In the genomic region with DNA sequence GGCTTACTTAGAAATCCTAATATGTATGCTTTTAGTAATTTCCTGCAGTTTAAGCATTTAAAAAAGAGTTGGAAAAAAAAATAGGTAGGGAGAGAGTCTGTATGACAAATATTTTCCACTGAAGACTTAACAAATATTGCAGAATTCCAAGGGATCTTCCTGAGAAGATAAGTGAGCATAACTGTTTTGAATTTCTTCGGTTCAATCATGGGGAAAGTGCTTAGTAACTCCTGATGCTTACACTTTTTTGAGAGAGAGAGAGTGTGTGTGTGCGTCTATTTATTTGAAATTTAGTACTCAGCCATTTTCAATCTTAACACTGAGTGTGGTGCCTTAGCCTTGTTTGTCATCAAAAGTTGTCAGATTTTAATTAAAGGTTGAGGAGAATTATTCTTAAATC, we compare ENCODE assay signal across 15 cellular contexts. TPM values are rescaled to one million over a fixed set of nuclear protein-coding genes. Genes with fewer than 3 reads are reported as not detected.
DNase-seq lines count a peak whose midpoint lies in the region; ATAC-seq and TF ChIP-seq lines count a peak whose summit lies in the region.
"Had no signal": no experiment of that assay in that cellular context is flagged by ENCODE, and none has a peak within 500 bp of the region (broad histone marks: within the 10 kb centered on the region; RNA-seq: fewer than 3 reads in every experiment).

No MANE protein-coding gene starts in this region.

- DNase-seq in stimulated activated naive CD8-positive, alpha-beta T cell treated with anti-CD3 and anti-CD28 coated beads, Interleukin-15, amount 100 ng/mL, for 72 hours, result no peak
- no peak for DNase-seq in memory B cell (ENCODE audit: low spot score in 2 of 2)
- DNase-seq in activated gamma-delta T cell treated with Interleukin-2 at 50 U/mL for 16 hours, result no peak
- DNase-seq in upper lobe of right lung, result no peak
- DNase-seq in substantia nigra (lab: John Stamatoyannopoulos, UW), result no peak
- DNase-seq: activated gamma-delta T cell; Caco-2; HCEC 1CT; NCI-H524 treated with DMSO at 0.1 percent for 48 hours; stimulated activated CD4-positive, alpha-beta T cell treated with anti-CD3 and anti-CD28 coated beads, Interleukin-2, amount 100 ng/mL, for 24 hours; uterus had no signal

- H3K9me3 Mint-ChIP-seq in stimulated activated naive CD8-positive, alpha-beta T cell treated with anti-CD3 and anti-CD28 coated beads, Interleukin-15, Interleukin-2, amounts not matched to agents 100 ng/mL and 50 ng/mL, for 24 hours, result no peaks in the 10 kb centered on the region
- H3K9me3 Mint-ChIP-seq in stimulated activated naive CD8-positive, alpha-beta T cell treated with anti-CD3 and anti-CD28 coated beads, Interleukin-15, amount 100 ng/mL, for 72 hours, result no peaks in the 10 kb centered on the region
- no peaks in the 10 kb centered on the region for H3K9me3 Mint-ChIP-seq in activated naive CD8-positive, alpha-beta T cell (ENCODE audit: low read depth)
- no peaks in the 10 kb centered on the region for H3K9me3 Mint-ChIP-seq in memory B cell
- H3K9me3 Mint-ChIP-seq: dendritic cell treated with granulocyte-macrophage colony-stimulating factor and Interleukin-4, amounts not matched to agents 40 ng/mL and 50 ng/mL, for 4 days had no signal

- H3K27me3 Mint-ChIP-seq in stimulated activated naive CD8-positive, alpha-beta T cell treated with anti-CD3 and anti-CD28 coated beads, Interleukin-15, Interleukin-2, amounts not matched to agents 100 ng/mL and 50 ng/mL, for 24 hours, result no peaks in the 10 kb centered on the region
- H3K27me3 Mint-ChIP-seq in stimulated activated naive CD8-positive, alpha-beta T cell treated with anti-CD3 and anti-CD28 coated beads, Interleukin-15, amount 100 ng/mL, for 72 hours, result no peaks in the 10 kb centered on the region
- H3K27me3 Mint-ChIP-seq in activated naive CD8-positive, alpha-beta T cell, result no peaks in the 10 kb centered on the region
- no peaks in the 10 kb centered on the region for H3K27me3 Mint-ChIP-seq in memory B cell
- H3K27me3 Mint-ChIP-seq: dendritic cell treated with granulocyte-macrophage colony-stimulating factor and Interleukin-4, amounts not matched to agents 40 ng/mL and 50 ng/mL, for 4 days had no signal

- peaks cover 78% of the 10 kb centered on the region for H3K36me3 Mint-ChIP-seq in stimulated activated naive CD8-positive, alpha-beta T cell treated with anti-CD3 and anti-CD28 coated beads, Interleukin-15, Interleukin-2, amounts not matched to agents 100 ng/mL and 50 ng/mL, for 24 hours (ENCODE audit: low read depth)
- peaks cover 12% of the 10 kb centered on the region for H3K36me3 Mint-ChIP-seq in activated naive CD8-positive, alpha-beta T cell
- H3K36me3 Mint-ChIP-seq in memory B cell, result peaks cover 42% of the 10 kb centered on the region

- H3K4me3 Mint-ChIP-seq in stimulated activated naive CD8-positive, alpha-beta T cell treated with anti-CD3 and anti-CD28 coated beads, Interleukin-15, Interleukin-2, amounts not matched to agents 100 ng/mL and 50 ng/mL, for 24 hours, result no peak overlapping the region
- H3K4me3 Mint-ChIP-seq in stimulated activated naive CD8-positive, alpha-beta T cell treated with anti-CD3 and anti-CD28 coated beads, Interleukin-15, amount 100 ng/mL, for 72 hours, result no peak overlapping the region
- peak overlapping the region; percentile 25 for H3K4me3 Mint-ChIP-seq in activated naive CD8-positive, alpha-beta T cell
- H3K4me3 Mint-ChIP-seq in memory B cell, result no peak overlapping the region
- H3K4me3 Mint-ChIP-seq: dendritic cell treated with granulocyte-macrophage colony-stimulating factor and Interleukin-4, amounts not matched to agents 40 ng/mL and 50 ng/mL, for 4 days had no signal

- H3K27me3 ChIP-seq in gastroesophageal sphincter (no peaks in the 10 kb centered on the region), upper lobe of right lung (no peaks in the 10 kb centered on the region)
- H3K27me3 ChIP-seq: uterus had no signal

- H3K4me1 ChIP-seq in gastroesophageal sphincter, result peaks cover 0 to 69% (median 9%) of the 10 kb centered on the region in 3 donors
- peaks cover 3% of the 10 kb centered on the region for H3K4me1 ChIP-seq in upper lobe of right lung
- H3K4me1 ChIP-seq: Caco-2, uterus had no signal

- peaks cover 8 to 82% of the 10 kb centered on the region in 2 donors for H3K36me3 ChIP-seq in gastroesophageal sphincter
- H3K36me3 ChIP-seq in upper lobe of right lung, result peaks cover 91% of the 10 kb centered on the region
- H3K36me3 ChIP-seq: uterus had no signal

- peaks cover 61% of the 10 kb centered on the region for H3K4me1 Mint-ChIP-seq in stimulated activated naive CD8-positive, alpha-beta T cell treated with anti-CD3 and anti-CD28 coated beads, Interleukin-15, Interleukin-2, amounts not matched to agents 100 ng/mL and 50 ng/mL, for 24 hours (ENCODE audit: low read depth)
- peaks cover 27% of the 10 kb centered on the region for H3K4me1 Mint-ChIP-seq in stimulated activated naive CD8-positive, alpha-beta T cell treated with anti-CD3 and anti-CD28 coated beads, Interleukin-15, amount 100 ng/mL, for 72 hours
- H3K4me1 Mint-ChIP-seq in activated naive CD8-positive, alpha-beta T cell (ENCODE audit: low read depth), result peaks cover 58% of the 10 kb centered on the region
- H3K4me1 Mint-ChIP-seq in memory B cell, result peaks cover 14% of the 10 kb centered on the region

- H3K27ac ChIP-seq in gastroesophageal sphincter (no peak overlapping the region), upper lobe of right lung (no peak overlapping the region), substantia nigra (ENCODE audit: low read depth, low read length, poor library complexity, severe bottlenecking) (no peak overlapping the region)
- H3K27ac ChIP-seq: uterus had no signal

- H3K9me3 ChIP-seq in gastroesophageal sphincter (no peaks in the 10 kb centered on the region), upper lobe of right lung (no peaks in the 10 kb centered on the region)
- H3K9me3 ChIP-seq: Caco-2, uterus had no signal

- H3K4me3 ChIP-seq in gastroesophageal sphincter (no peak overlapping the region), upper lobe of right lung (no peak overlapping the region)
- H3K4me3 ChIP-seq: uterus had no signal

- no peak for TF ChIP-seq CTCF in gastroesophageal sphincter (IDR thresholded peaks at IDR 0.05)
- no peak for TF ChIP-seq CTCF in upper lobe of right lung (IDR thresholded peaks at IDR 0.05)

- no peak for ATAC-seq in stimulated activated naive CD8-positive, alpha-beta T cell treated with anti-CD3 and anti-CD28 coated beads, Interleukin-15, amount 100 ng/mL, for 72 hours
- ATAC-seq in memory B cell (ENCODE audit: low read depth) (no peak), gastroesophageal sphincter (no peak), upper lobe of right lung (no peak)

- TF ChIP-seq POLR2A in gastroesophageal sphincter (IDR thresholded peaks at IDR 0.05), result no peak

- H3K27ac Mint-ChIP-seq in stimulated activated naive CD8-positive, alpha-beta T cell treated with anti-CD3 and anti-CD28 coated beads, Interleukin-15, Interleukin-2, amounts not matched to agents 100 ng/mL and 50 ng/mL, for 24 hours, result peak overlapping the region; percentile 63
- H3K27ac Mint-ChIP-seq in stimulated activated naive CD8-positive, alpha-beta T cell treated with anti-CD3 and anti-CD28 coated beads, Interleukin-15, amount 100 ng/mL, for 72 hours, result peak overlapping the region in 1 of 2 donors; percentile 23
- H3K27ac Mint-ChIP-seq in activated naive CD8-positive, alpha-beta T cell, result peak overlapping the region; percentile 77
- H3K27ac Mint-ChIP-seq in memory B cell, result peak overlapping the region; percentile 19
- H3K27ac Mint-ChIP-seq: dendritic cell treated with granulocyte-macrophage colony-stimulating factor and Interleukin-4, amounts not matched to agents 40 ng/mL and 50 ng/mL, for 4 days had no signal

- WGBS in gastroesophageal sphincter (ENCODE audit: low coverage in 1 of 2), 2 donors, result 25 to 43% methylated on average over 2 of the region's 2 CpGs

- intact Hi-C loops in upper lobe of right lung (cut with DNase I), result no loop called here

- TF ChIP-seq EP300 in gastroesophageal sphincter (IDR thresholded peaks at IDR 0.05), result no peak

RNA-seq across cellular contexts. Expression of a gene that starts 18.5 kb away (rescaled TPM):
- 100 to 1,000 TPM; 134 to 474 (median 401) TPM for total RNA-seq in gastroesophageal sphincter
- total RNA-seq in upper lobe of right lung, result 320 TPM

RNA-seq across cellular contexts. Expression of a gene that starts 19.5 kb away (rescaled TPM):
- 10 to 100 TPM; 41.8 to 74.2 (median 67.6) TPM for total RNA-seq in gastroesophageal sphincter
- 55.8 TPM for total RNA-seq in upper lobe of right lung

RNA-seq across cellular contexts. Expression of a gene that starts 27.1 kb away (rescaled TPM):
- 1 to 10 TPM; 3.1 to 7.2 (median 4.7) TPM for total RNA-seq in gastroesophageal sphincter
- 4.4 TPM for total RNA-seq in upper lobe of right lung
